ENCODE assay signal across 19 cellular contexts in the genomic region with DNA sequence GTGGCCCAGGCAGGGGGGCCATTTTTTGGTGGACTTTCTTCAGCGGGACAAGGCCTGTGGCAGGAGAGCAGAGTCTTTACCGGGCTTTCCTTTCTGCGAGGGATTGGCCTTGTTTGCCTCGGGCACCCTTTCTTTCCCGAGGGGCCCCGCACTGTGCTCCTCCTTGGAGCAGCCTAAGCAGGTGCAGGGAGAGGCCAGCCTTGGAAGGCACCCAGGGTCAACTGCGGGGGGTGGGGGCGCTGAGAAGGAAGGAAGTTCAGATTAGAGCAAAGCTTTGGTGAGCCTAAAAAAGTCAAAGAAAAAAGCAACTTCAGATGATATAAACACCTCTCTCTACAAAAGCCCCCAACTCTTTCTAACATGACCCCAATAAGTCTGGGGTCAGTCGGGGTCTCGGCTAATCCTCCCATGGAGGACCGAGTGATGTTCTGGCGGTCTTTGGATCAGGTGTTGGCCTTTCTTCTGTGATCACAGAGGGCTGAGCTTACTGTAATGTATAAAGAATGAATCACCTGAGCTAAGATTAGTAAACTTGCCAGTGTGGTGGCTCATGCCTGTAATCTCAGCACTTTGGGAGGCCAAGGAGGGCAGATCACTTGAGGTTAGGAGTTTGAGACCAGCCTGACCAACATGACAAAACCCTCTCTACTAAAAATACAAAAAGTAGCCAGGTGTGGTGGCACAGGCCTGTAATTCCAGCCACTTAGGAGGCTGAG.
"Had no signal": no experiment of that assay in that cellular context is flagged by ENCODE, and none has a peak within 500 bp of the region (broad histone marks: within the 10 kb centered on the region; RNA-seq: fewer than 3 reads in every experiment).

No MANE protein-coding gene starts in this region.

- H3K4me1 Mint-ChIP-seq: activated naive CD8-positive, alpha-beta T cell treated with anti-CD3 and anti-CD28 coated beads for 36 hours had no signal

- H3K36me3 Mint-ChIP-seq: activated naive CD8-positive, alpha-beta T cell treated with anti-CD3 and anti-CD28 coated beads for 36 hours; naive thymus-derived CD8-positive, alpha-beta T cell had no signal

- DNase-seq: activated CD8-positive, alpha-beta T cell treated with anti-CD3 and anti-CD28 coated beads, Interleukin-2, amount 10 ng/mL, durations not matched to agents 7 days and 5 days; activated gamma-delta T cell; activated naive CD8-positive, alpha-beta T cell treated with anti-CD3 and anti-CD28 coated beads for 36 hours; activated T-cell treated with anti-CD3 and anti-CD28 coated beads, Interleukin-2, amount 50 U/mL, for 48 hours; amygdala; dermis blood vessel endothelial cell; effector memory CD8-positive, alpha-beta T cell; left cardiac atrium; lower lobe of right lung; naive thymus-derived CD8-positive, alpha-beta T cell; stimulated activated CD4-positive, alpha-beta T cell treated with anti-CD3 and anti-CD28 coated beads, Interleukin-4, amount 100 ng/mL, for 24 hours; SW 1271; T-helper 2 cell; upper lobe of left lung had no signal

- H3K4me2 ChIP-seq: smooth muscle cell had no signal

- H3K4me1 ChIP-seq: parathyroid adenoma had no signal

- ATAC-seq: activated CD8-positive, alpha-beta T cell treated with anti-CD3 and anti-CD28 coated beads, Interleukin-2, amount 10 ng/mL, durations not matched to agents 7 days and 5 days; effector memory CD8-positive, alpha-beta T cell; naive thymus-derived CD8-positive, alpha-beta T cell; sciatic nerve; stimulated activated memory B cell treated with anti-CD40 and anti-IgM and Interleukin-4, amounts not matched to agents 10 μg/mL and 1 μg/mL and 100 μg/mL, for 72 hours had no signal

- H3K9ac ChIP-seq: parathyroid adenoma had no signal

- H2AFZ ChIP-seq: parathyroid adenoma had no signal

- H3K9me3 ChIP-seq: lower lobe of right lung, thoracic aorta, upper lobe of left lung had no signal

- H3K4me3 ChIP-seq: lower lobe of right lung, smooth muscle cell, thoracic aorta, upper lobe of left lung had no signal

- H3K27me3 Mint-ChIP-seq: activated naive CD8-positive, alpha-beta T cell treated with anti-CD3 and anti-CD28 coated beads for 36 hours; naive thymus-derived CD8-positive, alpha-beta T cell had no signal

- H3K36me3 ChIP-seq: lower lobe of right lung, thoracic aorta, upper lobe of left lung had no signal

- H3K4me3 Mint-ChIP-seq: activated CD8-positive, alpha-beta T cell treated with anti-CD3 and anti-CD28 coated beads, Interleukin-2, amount 10 ng/mL, durations not matched to agents 7 days and 5 days; activated naive CD8-positive, alpha-beta T cell treated with anti-CD3 and anti-CD28 coated beads for 36 hours; effector memory CD8-positive, alpha-beta T cell; naive thymus-derived CD8-positive, alpha-beta T cell; stimulated activated memory B cell treated with anti-CD40 and anti-IgM and Interleukin-4, amounts not matched to agents 10 μg/mL and 1 μg/mL and 100 μg/mL, for 72 hours had no signal

- H3K27me3 ChIP-seq: upper lobe of left lung had no signal

- H3K27ac ChIP-seq: lower lobe of right lung, parathyroid adenoma, thoracic aorta had no signal

- H3K27ac Mint-ChIP-seq: activated CD8-positive, alpha-beta T cell treated with anti-CD3 and anti-CD28 coated beads, Interleukin-2, amount 10 ng/mL, durations not matched to agents 7 days and 5 days; activated naive CD8-positive, alpha-beta T cell treated with anti-CD3 and anti-CD28 coated beads for 36 hours; stimulated activated memory B cell treated with anti-CD40 and anti-IgM and Interleukin-4, amounts not matched to agents 10 μg/mL and 1 μg/mL and 100 μg/mL, for 72 hours had no signal
